1 cellular context compared by ENCODE assay signal in the genomic region with DNA sequence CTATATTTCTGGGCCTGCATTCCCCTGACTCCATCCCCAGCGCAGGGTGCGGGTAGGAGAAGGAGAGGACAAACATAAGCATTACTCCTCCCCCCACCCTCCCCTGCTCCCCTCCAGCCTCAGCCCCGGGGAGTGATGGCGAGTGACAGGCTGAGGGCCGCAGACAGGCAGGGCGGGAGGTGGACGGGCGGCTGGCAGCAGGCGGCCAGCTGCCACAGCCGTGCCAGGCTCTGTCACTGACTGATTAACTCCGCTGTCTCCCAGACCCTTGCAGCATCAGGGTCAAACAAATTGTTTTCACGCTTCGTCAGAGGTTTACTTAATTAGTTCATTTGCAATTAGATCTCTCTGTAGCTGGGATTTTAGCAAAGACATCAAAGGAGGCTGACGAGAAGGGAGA.
TF ChIP-seq lines count a peak whose summit lies in the region.

No MANE protein-coding gene starts in this region.

TF ChIP-seq in H1, 55 proteins besides CTCF, POLR2A, EP300 and RAD21:
- TF ChIP-seq HDAC2 (IDR thresholded peaks at IDR 0.05; ENCODE audit: borderline replicate concordance in 1 of 2, low read depth in 2 of 2, low read length in 2 of 2) = no peak
- TF ChIP-seq KDM5A (IDR thresholded peaks at IDR 0.05; ENCODE audit: low read length) = no peak
- no peak for TF ChIP-seq KDM4A (IDR thresholded peaks at IDR 0.05; ENCODE audit: low read depth, low read length, severe bottlenecking)
- no peak for TF ChIP-seq RBBP5 (IDR thresholded peaks at IDR 0.05; ENCODE audit: borderline replicate concordance, low read depth, low read length)
- TF ChIP-seq EZH2 (IDR thresholded peaks at IDR 0.05; ENCODE audit: low read depth, low read length, severe bottlenecking) = no peak
